1 cellular context compared by ENCODE assay signal in the genomic region with DNA sequence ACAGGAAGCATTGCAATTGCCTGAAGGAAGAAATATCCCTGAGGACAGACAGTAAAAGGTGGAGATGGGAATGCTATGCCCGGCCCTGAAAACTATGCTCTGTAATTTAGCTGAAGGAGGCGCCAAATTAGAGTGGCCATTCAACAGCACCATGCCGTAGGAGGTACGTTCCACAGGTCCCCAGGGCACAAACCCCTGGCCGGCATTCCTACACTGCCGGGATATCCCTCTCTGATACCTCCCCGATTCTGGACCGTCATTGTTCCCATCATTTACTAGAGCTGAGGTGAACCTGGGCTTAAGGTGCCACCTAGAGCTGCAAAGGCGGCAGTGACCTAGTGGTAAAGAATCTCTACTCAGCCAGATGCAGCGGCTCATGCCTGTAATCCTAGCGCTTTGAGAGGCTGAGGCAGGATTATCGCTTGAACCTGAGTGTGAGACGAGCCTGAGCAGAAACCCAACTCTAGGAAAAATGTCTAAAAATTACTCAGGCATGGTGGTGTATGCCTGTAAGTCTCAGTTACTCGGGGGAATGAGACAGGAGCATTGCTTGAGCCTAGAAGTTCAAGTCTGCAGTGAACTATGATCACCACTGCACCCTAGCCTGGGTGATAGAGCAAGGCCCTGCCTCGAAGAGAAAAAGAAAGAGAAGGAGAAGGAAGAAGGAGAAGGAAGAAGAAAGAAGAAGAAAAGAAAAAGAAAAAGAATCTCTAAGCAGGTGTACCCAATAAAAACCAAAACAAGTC.
A peak's percentile ranks its signal among the peaks of the same experiment; 100 is the strongest.
TF ChIP-seq lines count a peak whose summit lies in the region.

No MANE protein-coding gene starts in this region.

TF ChIP-seq in WTC11, 78 proteins besides CTCF, POLR2A, EP300 and RAD21 (continued from another document):
- TF ChIP-seq AFF4 (CRISPR knock-in tag; IDR thresholded peaks at IDR 0.05; ENCODE audit: borderline replicate concordance) (no peak), NR3C1 (CRISPR knock-in tag; conservative IDR thresholded peaks at IDR 0.05; ENCODE audit: low read depth) (no peak), CBFB (CRISPR knock-in tag; IDR thresholded peaks at IDR 0.05; ENCODE audit: low read depth) (no peak), ZMAT4 (CRISPR knock-in tag; IDR thresholded peaks at IDR 0.05) (no peak), CDX4 (CRISPR knock-in tag; IDR thresholded peaks at IDR 0.05; ENCODE audit: borderline replicate concordance) (no peak), NFATC4 (CRISPR knock-in tag; IDR thresholded peaks at IDR 0.05) (no peak), ZNF396 (CRISPR knock-in tag; IDR thresholded peaks at IDR 0.05; ENCODE audit: borderline replicate concordance) (no peak), SMAD4 (CRISPR knock-in tag; IDR thresholded peaks at IDR 0.05) (no peak), GRHL2 (CRISPR knock-in tag; IDR thresholded peaks at IDR 0.05; ENCODE audit: insufficient replicate concordance, severe bottlenecking) (no peak), GABPB1 (CRISPR knock-in tag; IDR thresholded peaks at IDR 0.05) (no peak), USF1 (CRISPR knock-in tag; IDR thresholded peaks at IDR 0.05) (no peak), NFE2L1 (CRISPR knock-in tag; IDR thresholded peaks at IDR 0.05) (no peak), NR1H2 (CRISPR knock-in tag; IDR thresholded peaks at IDR 0.05) (no peak)
- TF ChIP-seq, protein P1, sequence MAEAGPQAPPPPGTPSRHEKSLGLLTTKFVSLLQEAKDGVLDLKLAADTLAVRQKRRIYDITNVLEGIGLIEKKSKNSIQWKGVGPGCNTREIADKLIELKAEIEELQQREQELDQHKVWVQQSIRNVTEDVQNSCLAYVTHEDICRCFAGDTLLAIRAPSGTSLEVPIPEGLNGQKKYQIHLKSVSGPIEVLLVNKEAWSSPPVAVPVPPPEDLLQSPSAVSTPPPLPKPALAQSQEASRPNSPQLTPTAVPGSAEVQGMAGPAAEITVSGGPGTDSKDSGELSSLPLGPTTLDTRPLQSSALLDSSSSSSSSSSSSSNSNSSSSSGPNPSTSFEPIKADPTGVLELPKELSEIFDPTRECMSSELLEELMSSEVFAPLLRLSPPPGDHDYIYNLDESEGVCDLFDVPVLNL (CRISPR knock-in tag; IDR thresholded peaks at IDR 0.05; ENCODE audit: borderline replicate concordance, low read depth), result no peak
- TF ChIP-seq, protein P2, sequence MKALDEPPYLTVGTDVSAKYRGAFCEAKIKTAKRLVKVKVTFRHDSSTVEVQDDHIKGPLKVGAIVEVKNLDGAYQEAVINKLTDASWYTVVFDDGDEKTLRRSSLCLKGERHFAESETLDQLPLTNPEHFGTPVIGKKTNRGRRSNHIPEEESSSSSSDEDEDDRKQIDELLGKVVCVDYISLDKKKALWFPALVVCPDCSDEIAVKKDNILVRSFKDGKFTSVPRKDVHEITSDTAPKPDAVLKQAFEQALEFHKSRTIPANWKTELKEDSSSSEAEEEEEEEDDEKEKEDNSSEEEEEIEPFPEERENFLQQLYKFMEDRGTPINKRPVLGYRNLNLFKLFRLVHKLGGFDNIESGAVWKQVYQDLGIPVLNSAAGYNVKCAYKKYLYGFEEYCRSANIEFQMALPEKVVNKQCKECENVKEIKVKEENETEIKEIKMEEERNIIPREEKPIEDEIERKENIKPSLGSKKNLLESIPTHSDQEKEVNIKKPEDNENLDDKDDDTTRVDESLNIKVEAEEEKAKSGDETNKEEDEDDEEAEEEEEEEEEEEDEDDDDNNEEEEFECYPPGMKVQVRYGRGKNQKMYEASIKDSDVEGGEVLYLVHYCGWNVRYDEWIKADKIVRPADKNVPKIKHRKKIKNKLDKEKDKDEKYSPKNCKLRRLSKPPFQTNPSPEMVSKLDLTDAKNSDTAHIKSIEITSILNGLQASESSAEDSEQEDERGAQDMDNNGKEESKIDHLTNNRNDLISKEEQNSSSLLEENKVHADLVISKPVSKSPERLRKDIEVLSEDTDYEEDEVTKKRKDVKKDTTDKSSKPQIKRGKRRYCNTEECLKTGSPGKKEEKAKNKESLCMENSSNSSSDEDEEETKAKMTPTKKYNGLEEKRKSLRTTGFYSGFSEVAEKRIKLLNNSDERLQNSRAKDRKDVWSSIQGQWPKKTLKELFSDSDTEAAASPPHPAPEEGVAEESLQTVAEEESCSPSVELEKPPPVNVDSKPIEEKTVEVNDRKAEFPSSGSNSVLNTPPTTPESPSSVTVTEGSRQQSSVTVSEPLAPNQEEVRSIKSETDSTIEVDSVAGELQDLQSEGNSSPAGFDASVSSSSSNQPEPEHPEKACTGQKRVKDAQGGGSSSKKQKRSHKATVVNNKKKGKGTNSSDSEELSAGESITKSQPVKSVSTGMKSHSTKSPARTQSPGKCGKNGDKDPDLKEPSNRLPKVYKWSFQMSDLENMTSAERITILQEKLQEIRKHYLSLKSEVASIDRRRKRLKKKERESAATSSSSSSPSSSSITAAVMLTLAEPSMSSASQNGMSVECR (CRISPR knock-in tag; IDR thresholded peaks at IDR 0.05; ENCODE audit: borderline replicate concordance), result no peak
- TF ChIP-seq, protein P3, sequence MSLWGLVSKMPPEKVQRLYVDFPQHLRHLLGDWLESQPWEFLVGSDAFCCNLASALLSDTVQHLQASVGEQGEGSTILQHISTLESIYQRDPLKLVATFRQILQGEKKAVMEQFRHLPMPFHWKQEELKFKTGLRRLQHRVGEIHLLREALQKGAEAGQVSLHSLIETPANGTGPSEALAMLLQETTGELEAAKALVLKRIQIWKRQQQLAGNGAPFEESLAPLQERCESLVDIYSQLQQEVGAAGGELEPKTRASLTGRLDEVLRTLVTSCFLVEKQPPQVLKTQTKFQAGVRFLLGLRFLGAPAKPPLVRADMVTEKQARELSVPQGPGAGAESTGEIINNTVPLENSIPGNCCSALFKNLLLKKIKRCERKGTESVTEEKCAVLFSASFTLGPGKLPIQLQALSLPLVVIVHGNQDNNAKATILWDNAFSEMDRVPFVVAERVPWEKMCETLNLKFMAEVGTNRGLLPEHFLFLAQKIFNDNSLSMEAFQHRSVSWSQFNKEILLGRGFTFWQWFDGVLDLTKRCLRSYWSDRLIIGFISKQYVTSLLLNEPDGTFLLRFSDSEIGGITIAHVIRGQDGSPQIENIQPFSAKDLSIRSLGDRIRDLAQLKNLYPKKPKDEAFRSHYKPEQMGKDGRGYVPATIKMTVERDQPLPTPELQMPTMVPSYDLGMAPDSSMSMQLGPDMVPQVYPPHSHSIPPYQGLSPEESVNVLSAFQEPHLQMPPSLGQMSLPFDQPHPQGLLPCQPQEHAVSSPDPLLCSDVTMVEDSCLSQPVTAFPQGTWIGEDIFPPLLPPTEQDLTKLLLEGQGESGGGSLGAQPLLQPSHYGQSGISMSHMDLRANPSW (CRISPR knock-in tag; conservative IDR thresholded peaks at IDR 0.05; ENCODE audit: low read depth), result 0 out of 2 replicates have a peak, but pooled peaks have one; percentile 43
